17 cellular contexts compared by ENCODE assay signal in genomic region chr13:112608212-112608611, GRCh38. TPM values are rescaled to one million over a fixed set of nuclear protein-coding genes. Genes with fewer than 3 reads are reported as not detected.
DNase-seq lines count a peak whose midpoint lies in the region; ATAC-seq and TF ChIP-seq lines count a peak whose summit lies in the region.
"Had no signal": no experiment of that assay in that cellular context is flagged by ENCODE, and none has a peak within 500 bp of the region (broad histone marks: within the 10 kb centered on the region; RNA-seq: fewer than 3 reads in every experiment).

No MANE protein-coding gene starts in this region.

- H3K4me1 Mint-ChIP-seq in GM23338, result peaks cover 7% of the 10 kb centered on the region; the same call in 2 of the 3 replicates

- H3K23ac ChIP-seq in neuronal stem cell (ENCODE audit: low read depth, low read length, poor library complexity), result no peak overlapping the region

- H3F3A ChIP-seq in GM23338 (replicated peaks; ENCODE audit: low read depth), result no peaks in the 10 kb centered on the region

- H3K27me3 ChIP-seq in GM23338 (ENCODE audit: insufficient read depth) (peaks cover 5% of the 10 kb centered on the region; the same call in 1 of the 2 replicates), neuronal stem cell (ENCODE audit: control insufficient read depth in 3 of 3, insufficient read depth in 3 of 3, low read depth in 1 of 3, low read length in 3 of 3) (peaks cover 0 to 3% (median 0%) of the 10 kb centered on the region in 3 experiments)
- H3K27me3 ChIP-seq: BLaER1 treated with 17β-estradiol and CSF1 and Interleukin-3, amounts not matched to agents 10 nM and 100 nM had no signal

- no peak overlapping the region for H3K27ac Mint-ChIP-seq in GM23338
- H3K27ac Mint-ChIP-seq: B cell; CD4-positive, alpha-beta T cell; CD8-positive, alpha-beta T cell had no signal

- H3K79me1 ChIP-seq in neuronal stem cell (ENCODE audit: low read depth, low read length), result no peaks in the 10 kb centered on the region

- no peak overlapping the region for H3K4me3 ChIP-seq in GM23338
- H3K4me3 ChIP-seq in HEK293 (ENCODE audit: low read depth, low read length), result no peak overlapping the region
- no peak overlapping the region for H3K4me3 ChIP-seq in neuronal stem cell (ENCODE audit: low read length in 2 of 2)
- H3K4me3 ChIP-seq: A549; BLaER1 treated with 17β-estradiol and CSF1 and Interleukin-3, amounts not matched to agents 10 nM and 100 nM had no signal

- no peak overlapping the region for H4K91ac ChIP-seq in neuronal stem cell (ENCODE audit: low read depth, low read length, poor library complexity)

- no peak overlapping the region for H3K4ac ChIP-seq in neuronal stem cell (ENCODE audit: low read length)

- H3K27ac ChIP-seq in GM23338 (ENCODE audit: low read depth) (no peak overlapping the region), HEK293 (ENCODE audit: extremely low read depth, low read depth, low read length) (no peak overlapping the region), neuronal stem cell (replicated peaks; ENCODE audit: low read length) (no peak overlapping the region)
- H3K27ac ChIP-seq: 22Rv1; A549; BLaER1 treated with 17β-estradiol and CSF1 and Interleukin-3, amounts not matched to agents 10 nM and 100 nM; C4-2B had no signal

- no peak overlapping the region for H3K9ac ChIP-seq in neuronal stem cell (ENCODE audit: low read depth, low read length, poor library complexity)
- H3K9ac ChIP-seq: BLaER1 treated with 17β-estradiol and CSF1 and Interleukin-3, amounts not matched to agents 10 nM and 100 nM had no signal

- H3K9me3 ChIP-seq in HEK293 (ENCODE audit: control insufficient read depth, insufficient read depth, low read depth, low read length) (no peaks in the 10 kb centered on the region), neuronal stem cell (replicated peaks in 1 of 2; ENCODE audit: control insufficient read depth in 2 of 2, insufficient read depth in 1 of 2, low read depth in 1 of 2, low read length in 2 of 2) (peaks cover 0 to 5% of the 10 kb centered on the region in 2 donors)
- H3K9me3 ChIP-seq: A549, Caco-2 had no signal

- H2AK5ac ChIP-seq in neuronal stem cell (ENCODE audit: low read depth, low read length), result no peak overlapping the region

- H2AFZ ChIP-seq in GM23338, result peak overlapping the region; percentile 72; the same call in 1 of the 2 replicates
- peak overlapping the region; percentile 14 for H2AFZ ChIP-seq in neuronal stem cell (ENCODE audit: low read length)

- no peaks in the 10 kb centered on the region for H3K9me2 ChIP-seq in GM23338 (ENCODE audit: insufficient read depth)

- H3K14ac ChIP-seq in neuronal stem cell (ENCODE audit: low read length), result no peak overlapping the region

- H3K36me3 ChIP-seq in GM23338 (ENCODE audit: insufficient read depth) (no peaks in the 10 kb centered on the region), HEK293 (ENCODE audit: control insufficient read depth in 2 of 2, insufficient read depth in 1 of 2, low read length in 2 of 2) (no peaks in the 10 kb centered on the region), neuronal stem cell (replicated peaks in 1 of 2; ENCODE audit: control insufficient read depth in 2 of 2, insufficient read depth in 2 of 2, low read length in 2 of 2) (no peaks in the 10 kb centered on the region)
- H3K36me3 ChIP-seq: BLaER1 treated with 17β-estradiol and CSF1 and Interleukin-3, amounts not matched to agents 10 nM and 100 nM had no signal

- DNase-seq in GM23338 (ENCODE audit: low spot score) (no peak), neuronal stem cell (ENCODE audit: low spot score) (no peak), NCI-H82 treated with DMSO at 0.1 percent for 48 hours (lab: John Stamatoyannopoulos, UW; ENCODE audit: unreplicated experiment) (no peak)
- DNase-seq: AML-193; Caco-2; Calu3; CD4-positive, alpha-beta T cell; CD8-positive, alpha-beta T cell; DMS79 treated with DMSO at 0.1 percent for 48 hours; GF-D8 had no signal

- H2BK15ac ChIP-seq in neuronal stem cell (ENCODE audit: low read length), result no peak overlapping the region

- TF ChIP-seq CTCF in GM23338 (conservative IDR thresholded peaks at IDR 0.05; ENCODE audit: low read depth in 2 of 2) (no peak), HEK293 (tag by site-specific recombination; IDR thresholded peaks at IDR 0.05) (no peak)

- POLR2A ChIA-PET in HEK293 (lab: Yijun Ruan, JAX), result no interaction called here

- whole genome bisulfite sequencing in neuronal stem cell (ENCODE audit: extremely low coverage in 2 of 2, insufficient read length in 2 of 2, insufficient replicate concordance in 1 of 2), 2 donors, result no CpG with 5 or more reads among the region's 2 CpGs

- H2BK120ac ChIP-seq in neuronal stem cell (ENCODE audit: low read depth, low read length), result no peak overlapping the region

- ATAC-seq in GM23338 (no peak), HG03139 (IDR thresholded peaks at IDR 0.05; ENCODE audit: unreplicated experiment) (no peak)
- ATAC-seq: A549; CD8-positive, alpha-beta T cell had no signal

- no peak overlapping the region for H4K8ac ChIP-seq in neuronal stem cell (ENCODE audit: low read depth, low read length)

- no peak overlapping the region for H2BK5ac ChIP-seq in neuronal stem cell (ENCODE audit: low read length)

- H3K4me1 ChIP-seq in GM23338 (ENCODE audit: insufficient read depth) (no peaks in the 10 kb centered on the region; the same call in 1 of the 2 replicates), HEK293 (ENCODE audit: control insufficient read depth, insufficient read depth, low read length) (peaks cover 7% of the 10 kb centered on the region; the same call in 1 of the 2 replicates), neuronal stem cell (ENCODE audit: control insufficient read depth in 2 of 2, insufficient read depth in 1 of 2, low read depth in 1 of 2, low read length in 2 of 2) (peaks cover 0 to 4% of the 10 kb centered on the region in 2 donors)
- H3K4me1 ChIP-seq: A549, Caco-2 had no signal

- H3K4me2 ChIP-seq in GM23338 (no peak overlapping the region), neuronal stem cell (ENCODE audit: insufficient read depth, low read length, poor library complexity, severe bottlenecking) (no peak overlapping the region)
- H3K4me2 ChIP-seq: A549; BLaER1 treated with 17β-estradiol and CSF1 and Interleukin-3, amounts not matched to agents 10 nM and 100 nM had no signal

- peaks cover 2% of the 10 kb centered on the region for H3K27me3 Mint-ChIP-seq in GM23338 (ENCODE audit: insufficient read depth, low read depth, poor library complexity)

- H4K20me1 ChIP-seq in GM23338 (replicated peaks; ENCODE audit: insufficient read depth), result no peaks in the 10 kb centered on the region
- H4K20me1 ChIP-seq: BLaER1 treated with 17β-estradiol and CSF1 and Interleukin-3, amounts not matched to agents 10 nM and 100 nM had no signal

- H3K4me3 Mint-ChIP-seq in GM23338, result no peak overlapping the region
- H3K4me3 Mint-ChIP-seq: B cell; CD4-positive, alpha-beta T cell; CD8-positive, alpha-beta T cell had no signal

- CTCF ChIA-PET in HEK293 (lab: Yijun Ruan, JAX), result interaction anchor here (0.6 kb wide), 2 partner anchors 267 to 995 kb away, joined by 3 to 4 read pairs; no protein-coding TSS in a partner anchor

- no peaks in the 10 kb centered on the region for H3K36me3 Mint-ChIP-seq in GM23338 (ENCODE audit: low read depth)
- H3K36me3 Mint-ChIP-seq: CD8-positive, alpha-beta T cell had no signal

- H2BK12ac ChIP-seq in neuronal stem cell (ENCODE audit: low read length), result no peak overlapping the region

- H3K9me3 Mint-ChIP-seq in GM23338, result peaks cover 4% of the 10 kb centered on the region; the same call in 1 of the 3 replicates
- H3K9me3 Mint-ChIP-seq: CD4-positive, alpha-beta T cell; CD8-positive, alpha-beta T cell had no signal

- no peak overlapping the region for H3K18ac ChIP-seq in neuronal stem cell (ENCODE audit: low read length)

- no peaks in the 10 kb centered on the region for H3K79me2 ChIP-seq in GM23338 (replicated peaks; ENCODE audit: insufficient read depth)

TF ChIP-seq in GM23338, 12 proteins besides CTCF, POLR2A, EP300 and RAD21 (continues in another document):
- no peak for TF ChIP-seq EZH2phosphoT487 (IDR thresholded peaks at IDR 0.05; ENCODE audit: unreplicated experiment)
- TF ChIP-seq ZNF331 (CRISPR knock-in tag; IDR thresholded peaks at IDR 0.05; ENCODE audit: low read depth), result no peak
- no peak for TF ChIP-seq POLR2AphosphoS5 (IDR thresholded peaks at IDR 0.05; ENCODE audit: low read depth)
- no peak for TF ChIP-seq ZNF114 (CRISPR knock-in tag; IDR thresholded peaks at IDR 0.05)

TF ChIP-seq in HEK293, 187 proteins besides CTCF, POLR2A, EP300 and RAD21:
- no peak for TF ChIP-seq ZNF561 (tag by site-specific recombination; IDR thresholded peaks at IDR 0.05; ENCODE audit: borderline replicate concordance)
- no peak for TF ChIP-seq KLF10 (tag by site-specific recombination; IDR thresholded peaks at IDR 0.05)
- TF ChIP-seq ZNF239 (tag by site-specific recombination; IDR thresholded peaks at IDR 0.05), result no peak
- TF ChIP-seq SP3 (tag by site-specific recombination; IDR thresholded peaks at IDR 0.05), result no peak
- TF ChIP-seq ZNF558 (tag by site-specific recombination; IDR thresholded peaks at IDR 0.05), result peak; percentile 91; the same call in 1 of the 2 replicates
- no peak for TF ChIP-seq ZSCAN23 (tag by site-specific recombination; IDR thresholded peaks at IDR 0.05)
- TF ChIP-seq PRDM6 (tag by site-specific recombination; IDR thresholded peaks at IDR 0.05), result no peak
- TF ChIP-seq ZNF501 (tag by site-specific recombination; IDR thresholded peaks at IDR 0.05), result no peak
- TF ChIP-seq ZNF24 (tag by site-specific recombination; IDR thresholded peaks at IDR 0.05), result no peak

RNA-seq across cellular contexts. Expression of gene TUBGCP3, which starts 20.3 kb away (rescaled TPM):
- 36.4 and 40.2 TPM in 2 replicates for total RNA-seq in GM23338 (2014; rRNA removed; shearing (Covaris generic))
- 12.4 and 12.8 TPM in 2 replicates for polyA plus RNA-seq in GM23338 (2016; fragmentation: Nextera tagmentation; extraction: Ambion mirVana)
- polyA plus RNA-seq in neuronal stem cell (2013, experiment 1 of 2), result 25.6 TPM
- 26.2 TPM for polyA plus RNA-seq in neuronal stem cell (2013, experiment 2 of 2)
